Comparison of ENCODE assay signal across 8 cellular contexts in genomic region chr3:148990211-148990610, GRCh38. TPM values are rescaled to one million over a fixed set of nuclear protein-coding genes. Genes with fewer than 3 reads are reported as not detected.
A peak's percentile ranks its signal among the peaks of the same experiment; 100 is the strongest.
DNase-seq lines count a peak whose midpoint lies in the region; ATAC-seq, FAIRE-seq and TF ChIP-seq lines count a peak whose summit lies in the region.

No MANE protein-coding gene starts in this region.

- no TSS peak for BruUV-seq in GM12878 (replicated peaks; lab: Mats Ljungman, UMichigan)

- no peaks in the 10 kb centered on the region for H3K9me3 Mint-ChIP-seq in activated naive CD4-positive, alpha-beta T cell treated with anti-CD3 and anti-CD28 coated beads, Interleukin-2, amount 50 U/mL, for 24 hours

- no peaks in the 10 kb centered on the region for H3K27me3 Mint-ChIP-seq in activated naive CD4-positive, alpha-beta T cell treated with anti-CD3 and anti-CD28 coated beads, Interleukin-2, amount 50 U/mL, for 24 hours

- H3K27ac Mint-ChIP-seq in activated naive CD4-positive, alpha-beta T cell treated with anti-CD3 and anti-CD28 coated beads, Interleukin-2, amount 50 U/mL, for 24 hours = no peak overlapping the region

- peak overlapping the region; percentile 84 for H3K4me3 Mint-ChIP-seq in activated naive CD4-positive, alpha-beta T cell treated with anti-CD3 and anti-CD28 coated beads, Interleukin-2, amount 50 U/mL, for 24 hours

- H2AFZ ChIP-seq in GM12878 (ENCODE audit: control insufficient read depth, low read depth, low read length) = peak overlapping the region; percentile 24; the same call in 1 of the 2 replicates

- H3K9me3 ChIP-seq in GM12878 (replicated peaks; ENCODE audit: control insufficient read depth, insufficient read depth, low read length) = no peaks in the 10 kb centered on the region
- H3K9me3 ChIP-seq in upper lobe of right lung = no peaks in the 10 kb centered on the region
- H3K9me3 ChIP-seq in ovary = no peaks in the 10 kb centered on the region

- POLR2A ChIA-PET in GM12878 (lab: Charles Lee) = interaction anchor here (0.6 kb wide), 1 partner anchor 1364 kb away, joined by 4 read pairs; no protein-coding TSS in a partner anchor

- peak; percentile 21 for ATAC-seq in HG03432 (IDR thresholded peaks at IDR 0.05; ENCODE audit: unreplicated experiment)
- ATAC-seq in GM12878 = peak; percentile 4; the same call in 1 of the 3 replicates
- no peak for ATAC-seq in upper lobe of right lung

- no peak overlapping the region for H3K27ac ChIP-seq in GM12878 (ENCODE audit: control insufficient read depth, insufficient read depth)
- peak overlapping the region; percentile 95 for H3K27ac ChIP-seq in upper lobe of right lung
- peak overlapping the region in 1 of 2 donors; percentile 97 for H3K27ac ChIP-seq in ovary

- no peaks in the 10 kb centered on the region for H3K36me3 Mint-ChIP-seq in activated naive CD4-positive, alpha-beta T cell treated with anti-CD3 and anti-CD28 coated beads, Interleukin-2, amount 50 U/mL, for 24 hours

- H3K9ac ChIP-seq in GM12878 (ENCODE audit: control insufficient read depth, insufficient read depth, low read length) = no peak overlapping the region

- TF ChIP-seq POLR2A in GM12878 (IDR thresholded peaks at IDR 0.05; ENCODE audit: low read depth, low read length) (no peak), ovary (IDR thresholded peaks at IDR 0.05) (no peak)

- CTCF ChIA-PET in GM12878 (lab: Yijun Ruan, JAX) = interaction anchor here (0.6 to 3.5 kb wide), 11 partner anchors 8 to 824 kb away, joined by 3 to 14 read pairs (median 3); no protein-coding TSS in a partner anchor

- H3K4me1 Mint-ChIP-seq in activated naive CD4-positive, alpha-beta T cell treated with anti-CD3 and anti-CD28 coated beads, Interleukin-2, amount 50 U/mL, for 24 hours = peaks cover 24% of the 10 kb centered on the region

- SMC1A ChIA-PET in GM12878 (lab: Charles Lee; ENCODE audit: uncharacterized antibody, unreplicated experiment) = interaction anchor here (0.6 to 1.2 kb wide), 3 partner anchors 10 to 190 kb away, joined by 3 to 4 read pairs (median 3); no protein-coding TSS in a partner anchor

- no peak for TF ChIP-seq EP300 in GM12878 (IDR thresholded peaks at IDR 0.05; ENCODE audit: borderline replicate concordance in 1 of 2, control insufficient read depth in 1 of 2, low read depth in 2 of 2, low read length in 2 of 2)
- no peak for TF ChIP-seq EP300 in ovary (IDR thresholded peaks at IDR 0.05)

- in situ Hi-C loops in GM12878 (cut with MboI) = no loop called here

- no peaks in the 10 kb centered on the region for H4K20me1 ChIP-seq in GM12878 (ENCODE audit: control insufficient read depth, insufficient read depth)

- H3K4me2 ChIP-seq in GM12878 (ENCODE audit: control insufficient read depth, insufficient read depth) = 0 out of 2 replicates have a peak overlapping the region, but pooled peaks have one; percentile 80

- no peak for TF ChIP-seq CTCF in GM12878 (IDR thresholded peaks at IDR 0.05 in 2 of 3, conservative IDR thresholded peaks at IDR 0.05 in 1 of 3; ENCODE audit: control insufficient read depth in 2 of 3, extremely low read depth in 1 of 3, insufficient read depth in 1 of 3, low read depth in 3 of 3, low read length in 3 of 3)
- TF ChIP-seq CTCF in upper lobe of right lung (IDR thresholded peaks at IDR 0.05) = no peak
- no peak for TF ChIP-seq CTCF in ovary (IDR thresholded peaks at IDR 0.05)

- H3K4me3 ChIP-seq in GM12878 (no peak overlapping the region), upper lobe of right lung (no peak overlapping the region), ovary (no peak overlapping the region)

- DNase-seq in activated naive CD4-positive, alpha-beta T cell (lab: John Stamatoyannopoulos, UW) = no peak
- DNase-seq in GM12878 (ENCODE audit: low read depth, low spot score) (no peak), upper lobe of right lung (no peak), ovary (no peak), middle frontal gyrus (ENCODE audit: extremely low spot score, low spot score) (no peak)
- DNase-seq in stimulated activated naive CD4-positive, alpha-beta T cell (lab: John Stamatoyannopoulos, UW) = no peak

- no peaks in the 10 kb centered on the region for H3K27me3 ChIP-seq in GM12878 (replicated peaks in 1 of 2; ENCODE audit: control insufficient read depth in 2 of 2, insufficient read depth in 2 of 2, low read length in 1 of 2)
- H3K27me3 ChIP-seq in upper lobe of right lung = no peaks in the 10 kb centered on the region
- H3K27me3 ChIP-seq in ovary = no peaks in the 10 kb centered on the region

- peak; percentile 31 for FAIRE-seq in GM12878 (lab: Jason Lieb, UNC)

- intact Hi-C loops in GM12878 (cut with micrococcal nuclease; ENCODE audit: unreplicated experiment) (no loop called here), upper lobe of right lung (cut with DNase I) (no loop called here), ovary (cut with DNase I) (loop anchor here in 1 of 4 donors (2.0 kb wide), 1 partner anchor 33 kb away; no protein-coding TSS in a partner anchor)

- H3K79me2 ChIP-seq in GM12878 (ENCODE audit: control insufficient read depth, insufficient read depth, low read length) = peaks cover 15% of the 10 kb centered on the region

- TF ChIP-seq RAD21 in GM12878 (IDR thresholded peaks at IDR 0.05; ENCODE audit: insufficient read depth, low read depth, low read length) = no peak

- H3K36me3 ChIP-seq in GM12878 (ENCODE audit: control insufficient read depth in 2 of 2, insufficient read depth in 2 of 2, low read length in 1 of 2) = peaks cover 0 to 5% of the 10 kb centered on the region in 2 experiments; a peak in 1 of 4 replicates
- H3K36me3 ChIP-seq in upper lobe of right lung = peaks cover 11% of the 10 kb centered on the region
- H3K36me3 ChIP-seq in ovary = no peaks in the 10 kb centered on the region

- H3K4me1 ChIP-seq in GM12878 (ENCODE audit: control insufficient read depth, insufficient read depth, low read length) (peaks cover 4% of the 10 kb centered on the region; the same call in 1 of the 2 replicates), upper lobe of right lung (peaks cover 25% of the 10 kb centered on the region), ovary (ENCODE audit: insufficient read depth) (peaks cover 9% of the 10 kb centered on the region)

- RAD21 ChIA-PET in GM12878 (lab: Charles Lee; ENCODE audit: unreplicated experiment) = interaction anchor here (1.3 kb wide), 1 partner anchor 130 kb away, joined by 4 read pairs; no protein-coding TSS in a partner anchor

- 25% methylated on average over 4 of the region's 4 CpGs for WGBS in GM12878 (ENCODE audit: insufficient coverage, insufficient replicate concordance, low lambda C conversion rate, missing lambda C conversion rate)
- WGBS in ovary, 3 donors = 70 to 82% (median 82%) methylated on average over 4 of the region's 4 CpGs

TF ChIP-seq in GM12878, 131 proteins besides CTCF, POLR2A, EP300 and RAD21 (continues in another document):
- TF ChIP-seq ATF7 (IDR thresholded peaks at IDR 0.05; ENCODE audit: low read depth) = no peak
- peak; percentile 10; the same call in 1 of the 2 replicates for TF ChIP-seq RUNX3 (IDR thresholded peaks at IDR 0.05; ENCODE audit: low read length)
- TF ChIP-seq, protein P1, sequence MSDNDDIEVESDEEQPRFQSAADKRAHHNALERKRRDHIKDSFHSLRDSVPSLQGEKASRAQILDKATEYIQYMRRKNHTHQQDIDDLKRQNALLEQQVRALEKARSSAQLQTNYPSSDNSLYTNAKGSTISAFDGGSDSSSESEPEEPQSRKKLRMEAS (IDR thresholded peaks at IDR 0.05; ENCODE audit: low read depth, low read length) = no peak
- TF ChIP-seq, protein P2, sequence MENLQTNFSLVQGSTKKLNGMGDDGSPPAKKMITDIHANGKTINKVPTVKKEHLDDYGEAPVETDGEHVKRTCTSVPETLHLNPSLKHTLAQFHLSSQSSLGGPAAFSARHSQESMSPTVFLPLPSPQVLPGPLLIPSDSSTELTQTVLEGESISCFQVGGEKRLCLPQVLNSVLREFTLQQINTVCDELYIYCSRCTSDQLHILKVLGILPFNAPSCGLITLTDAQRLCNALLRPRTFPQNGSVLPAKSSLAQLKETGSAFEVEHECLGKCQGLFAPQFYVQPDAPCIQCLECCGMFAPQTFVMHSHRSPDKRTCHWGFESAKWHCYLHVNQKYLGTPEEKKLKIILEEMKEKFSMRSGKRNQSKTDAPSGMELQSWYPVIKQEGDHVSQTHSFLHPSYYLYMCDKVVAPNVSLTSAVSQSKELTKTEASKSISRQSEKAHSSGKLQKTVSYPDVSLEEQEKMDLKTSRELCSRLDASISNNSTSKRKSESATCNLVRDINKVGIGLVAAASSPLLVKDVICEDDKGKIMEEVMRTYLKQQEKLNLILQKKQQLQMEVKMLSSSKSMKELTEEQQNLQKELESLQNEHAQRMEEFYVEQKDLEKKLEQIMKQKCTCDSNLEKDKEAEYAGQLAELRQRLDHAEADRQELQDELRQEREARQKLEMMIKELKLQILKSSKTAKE (IDR thresholded peaks at IDR 0.05; ENCODE audit: low read depth, poor library complexity, severe bottlenecking) = no peak

RNA-seq across cellular contexts. Expression of gene GYG1, which starts 1.1 kb away (rescaled TPM):
- total RNA-seq in GM12878 (2013; cell fraction: nucleolus; rRNA removed) = 3.9 and 5.3 TPM in 2 replicates
- total RNA-seq in GM12878 (2014; rRNA removed) (12.0 and 16.0 TPM in 2 replicates), GM12878 (2014; rRNA removed; fragmentation: Illumina TruSeq; extraction: Trizol) (18.8 and 19.7 TPM in 2 replicates), GM12878 (2021) (21.1 and 22.4 TPM in 2 replicates), upper lobe of right lung (45.6 TPM), ovary (10 to 100 TPM; 23.8 to 73.8 (median 54.0) TPM)
- 10.8 TPM for polyA plus RNA-seq in GM12878 (2011; ENCODE audit: low read depth)
- polyA plus RNA-seq in GM12878 (2011; rRNA removed) (16.9 and 18.2 TPM in 2 replicates), GM12878 (2014; fragmentation: Illumina TruSeq; extraction: Trizol) (26.4 and 26.6 TPM in 2 replicates), GM12878 (2014; fragmentation: Nextera tagmentation; extraction: Ambion mirVana) (10 to 100 TPM; 23.4 to 36.7 TPM), GM12878 (2014; rRNA removed) (11.8 and 13.0 TPM in 2 replicates), GM12878 (2016; fragmentation: Nextera tagmentation; extraction: Ambion mirVana) (10 to 100 TPM; 33.9 to 38.9 TPM), ovary (10 to 100 TPM; 58.4 to 86.1 TPM)
- 14.6 and 18.8 TPM in 2 replicates for polyA plus RNA-seq in GM12878 (2011; cell fraction: cytosol; rRNA removed)
- 16.1 and 17.9 TPM in 2 replicates for polyA plus RNA-seq in GM12878 (2011; cell fraction: nucleus; rRNA removed)
- 13.0 and 15.1 TPM in 2 replicates for polyA plus RNA-seq in GM12878 (2012)
- polyA minus RNA-seq in GM12878 (2011; rRNA and poly(A)+ RNA removed) = 13.7 and 19.3 TPM in 2 replicates
- 7.8 and 10.2 TPM in 2 replicates for polyA minus RNA-seq in GM12878 (2011; cell fraction: cytosol; rRNA and poly(A)+ RNA removed)
- 21.2 and 31.4 TPM in 2 replicates for polyA minus RNA-seq in GM12878 (2011; cell fraction: nucleus; rRNA and poly(A)+ RNA removed)
